Comparison of ENCODE assay signal across 9 cellular contexts in the genomic region with DNA sequence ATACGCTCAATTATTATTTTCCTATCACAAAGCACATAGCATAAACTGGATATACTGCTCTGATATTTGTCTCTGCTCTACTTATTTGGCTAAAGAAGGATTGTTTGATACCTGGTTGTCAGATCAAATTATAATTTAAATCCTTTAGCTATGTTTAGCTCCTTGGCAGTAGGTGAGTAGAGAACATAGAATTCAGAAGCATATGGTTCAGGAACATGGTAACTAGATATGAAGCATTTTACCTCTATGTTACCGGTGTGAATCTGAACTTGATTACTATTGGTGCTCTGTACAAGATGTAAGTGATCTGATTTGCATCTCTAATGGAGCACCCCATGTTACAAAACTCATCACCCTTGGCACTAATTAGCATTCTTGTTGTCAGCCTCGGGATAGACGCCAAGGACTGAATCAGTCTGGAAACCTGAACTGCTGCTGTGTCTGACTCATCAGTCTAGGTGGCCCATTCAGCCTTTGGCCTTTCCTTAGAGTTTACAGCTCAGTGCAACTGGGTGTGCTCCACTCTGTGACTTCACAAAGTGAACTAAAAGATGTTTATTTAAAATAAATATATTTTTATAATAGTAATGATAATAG. TPM values are rescaled to one million over a fixed set of nuclear protein-coding genes. Genes with fewer than 3 reads are reported as not detected.
DNase-seq lines count a peak whose midpoint lies in the region; ATAC-seq lines count a peak whose summit lies in the region.
"Had no signal": no experiment of that assay in that cellular context is flagged by ENCODE, and none has a peak within 500 bp of the region (broad histone marks: within the 10 kb centered on the region; RNA-seq: fewer than 3 reads in every experiment).

No MANE protein-coding gene starts in this region.

- ATAC-seq in HG03108 (IDR thresholded peaks at IDR 0.05; ENCODE audit: unreplicated experiment) = no peak
- ATAC-seq in HG02610 (IDR thresholded peaks at IDR 0.05; ENCODE audit: unreplicated experiment) = no peak

- DNase-seq in DMS53 treated with DMSO at 0.1 percent for 48 hours (lab: John Stamatoyannopoulos, UW; ENCODE audit: unreplicated experiment) = peak; percentile 33
- DNase-seq in NCI-H226 = peak; percentile 84
- DNase-seq in dedifferentiated amniotic fluid mesenchymal stem cell (ENCODE audit: extremely low spot score) = peak; percentile 47
- DNase-seq in myocyte (ENCODE audit: low read depth) = peak; percentile 79
- DNase-seq in NCI-H187 (lab: John Stamatoyannopoulos, UW) = no peak
- no peak for DNase-seq in NCI-H526 (lab: John Stamatoyannopoulos, UW)
- DNase-seq: hippocampal formation had no signal

RNA-seq across cellular contexts. Expression of a gene that starts 12.3 kb away (rescaled TPM):
- 119 and 131 TPM in 2 replicates for total RNA-seq in myocyte
- polyA plus RNA-seq in myocyte (2012) = 15.6 TPM

RNA-seq across cellular contexts. Expression of a gene that starts 21.9 kb away (rescaled TPM):
- 52.7 and 56.5 TPM in 2 replicates for total RNA-seq in myocyte
- polyA plus RNA-seq in myocyte (2012) = 19.2 TPM

Comparison
In these comparisons a context has a peak if more than half of its experiments do, and no peak if none do; other contexts are left out.
1. DNase-seq: peak in DMS53 treated with DMSO at 0.1 percent for 48 hours (single experiment), NCI-H226 (single experiment), dedifferentiated amniotic fluid mesenchymal stem cell (single experiment) and myocyte (single experiment); none in NCI-H187 (0 of 2) and NCI-H526 (0 of 2).